25 cellular contexts compared by ENCODE assay signal in genomic region chr15:68603951-68604350, GRCh38. TPM values are rescaled to one million over a fixed set of nuclear protein-coding genes. Genes with fewer than 3 reads are reported as not detected.
"Had no signal": no experiment of that assay in that cellular context is flagged by ENCODE, and none has a peak within 500 bp of the region (broad histone marks: within the 10 kb centered on the region; RNA-seq: fewer than 3 reads in every experiment).

No MANE protein-coding gene starts in this region.

- H3K36me3 ChIP-seq: right lobe of liver, tibial nerve, uterus had no signal

- H2AFZ ChIP-seq: hepatocyte, parathyroid adenoma had no signal

- H3K4me2 ChIP-seq: hepatocyte had no signal

- H3K4me1 ChIP-seq: foreskin keratinocyte, parathyroid adenoma, right lobe of liver had no signal

- ATAC-seq: activated CD8-positive, alpha-beta T cell treated with anti-CD3 and anti-CD28 coated beads, Interleukin-2, amount 10 ng/mL, durations not matched to agents 7 days and 5 days; activated naive CD4-positive, alpha-beta T cell treated with anti-CD3 and anti-CD28 coated beads, Interleukin-2, amount 50 U/mL, for 72 hours; foreskin keratinocyte; left lobe of liver; naive thymus-derived CD8-positive, alpha-beta T cell; right lobe of liver; stimulated activated effector memory CD8-positive, alpha-beta T cell treated with anti-CD3 and anti-CD28 coated beads, Interleukin-12 subunit alpha, Interleukin-12 subunit beta, amount 100 ng/mL, for 72 hours; stimulated activated naive CD8-positive, alpha-beta T cell treated with anti-CD3 and anti-CD28 coated beads, Interleukin-15, amount 100 ng/mL, for 72 hours had no signal

- H3K9me3 Mint-ChIP-seq: activated naive CD4-positive, alpha-beta T cell treated with anti-CD3 and anti-CD28 coated beads, Interleukin-2, amount 50 U/mL, for 72 hours; immature natural killer cell; mesothelial cell of epicardium; stimulated activated effector memory CD8-positive, alpha-beta T cell treated with anti-CD3 and anti-CD28 coated beads, Interleukin-12 subunit alpha, Interleukin-12 subunit beta, amount 100 ng/mL, for 72 hours had no signal

- H3K27ac Mint-ChIP-seq: activated CD8-positive, alpha-beta T cell treated with anti-CD3 and anti-CD28 coated beads, Interleukin-2, amount 10 ng/mL, durations not matched to agents 7 days and 5 days; activated naive CD4-positive, alpha-beta T cell treated with anti-CD3 and anti-CD28 coated beads, Interleukin-2, amount 50 U/mL, for 72 hours; immature natural killer cell; mesothelial cell of epicardium; naive thymus-derived CD8-positive, alpha-beta T cell; stimulated activated effector memory CD8-positive, alpha-beta T cell treated with anti-CD3 and anti-CD28 coated beads, Interleukin-12 subunit alpha, Interleukin-12 subunit beta, amount 100 ng/mL, for 72 hours; stimulated activated naive CD8-positive, alpha-beta T cell treated with anti-CD3 and anti-CD28 coated beads, Interleukin-15, amount 100 ng/mL, for 72 hours had no signal

- H3K4me3 Mint-ChIP-seq: activated CD8-positive, alpha-beta T cell treated with anti-CD3 and anti-CD28 coated beads, Interleukin-2, amount 10 ng/mL, durations not matched to agents 7 days and 5 days; immature natural killer cell; mesothelial cell of epicardium; naive thymus-derived CD8-positive, alpha-beta T cell; stimulated activated effector memory CD8-positive, alpha-beta T cell treated with anti-CD3 and anti-CD28 coated beads, Interleukin-12 subunit alpha, Interleukin-12 subunit beta, amount 100 ng/mL, for 72 hours; stimulated activated naive CD8-positive, alpha-beta T cell treated with anti-CD3 and anti-CD28 coated beads, Interleukin-15, amount 100 ng/mL, for 72 hours had no signal

- H3K36me3 Mint-ChIP-seq: activated naive CD4-positive, alpha-beta T cell treated with anti-CD3 and anti-CD28 coated beads, Interleukin-2, amount 50 U/mL, for 72 hours; immature natural killer cell; stimulated activated effector memory CD8-positive, alpha-beta T cell treated with anti-CD3 and anti-CD28 coated beads, Interleukin-12 subunit alpha, Interleukin-12 subunit beta, amount 100 ng/mL, for 72 hours had no signal

- H3K4me1 Mint-ChIP-seq: immature natural killer cell; naive thymus-derived CD8-positive, alpha-beta T cell; stimulated activated effector memory CD8-positive, alpha-beta T cell treated with anti-CD3 and anti-CD28 coated beads, Interleukin-12 subunit alpha, Interleukin-12 subunit beta, amount 100 ng/mL, for 72 hours; stimulated activated naive CD8-positive, alpha-beta T cell treated with anti-CD3 and anti-CD28 coated beads, Interleukin-15, amount 100 ng/mL, for 72 hours had no signal

- H3K27ac ChIP-seq: foreskin keratinocyte, hepatocyte, parathyroid adenoma, right lobe of liver, skin epidermis, tibial nerve had no signal

- DNase-seq: activated CD4-positive, alpha-beta T cell treated with anti-CD3 and anti-CD28 coated beads for 1 hour; activated CD4-positive, alpha-beta T cell treated with anti-CD3 and anti-CD28 coated beads, Interleukin-2, amount 50 U/mL, for 1 hour; activated CD8-positive, alpha-beta T cell treated with anti-CD3 and anti-CD28 coated beads, Interleukin-2, amount 10 ng/mL, durations not matched to agents 7 days and 5 days; activated gamma-delta T cell treated with Interleukin-2 at 50 U/mL for 16 hours; activated T-cell treated with anti-CD3 and anti-CD28 coated beads, Interleukin-2, amount 50 U/mL, for 1 hour; aorta; cerebellar nuclear complex; effector CD4-positive, alpha-beta T cell; foreskin keratinocyte; immature natural killer cell; naive thymus-derived CD8-positive, alpha-beta T cell; right lobe of liver; stimulated activated CD4-positive, alpha-beta T cell treated with anti-CD3 and anti-CD28 coated beads, Interleukin-2, amount 100 ng/mL, for 24 hours; stimulated activated naive CD8-positive, alpha-beta T cell treated with anti-CD3 and anti-CD28 coated beads, Interleukin-15, amount 100 ng/mL, for 72 hours; uterus had no signal

- H3K9me3 ChIP-seq: right lobe of liver, uterus had no signal

- H3K27me3 ChIP-seq: foreskin keratinocyte, hepatocyte, right lobe of liver, tibial nerve, uterus had no signal

- H3K4me3 ChIP-seq: hepatocyte, lung, right lobe of liver, skin epidermis, tibial nerve, uterus had no signal

- H3K9ac ChIP-seq: parathyroid adenoma had no signal

- H3K79me2 ChIP-seq: hepatocyte, parathyroid adenoma had no signal

RNA-seq across cellular contexts. Expression of gene CORO2B, which starts 25.2 kb away (rescaled TPM):
- total RNA-seq: activated CD8-positive, alpha-beta T cell treated with anti-CD3 and anti-CD28 coated beads, Interleukin-2, amount 10 ng/mL, durations not matched to agents 7 days and 5 days; T-helper 2 cell treated with Interferon-gamma antibody and Interleukin-4, amounts not matched to agents 100 ng/mL and 5 ng/mL, for 36 hours had no signal
- polyA plus RNA-seq: immature natural killer cell; naive thymus-derived CD8-positive, alpha-beta T cell had no signal
